In the genomic region with DNA sequence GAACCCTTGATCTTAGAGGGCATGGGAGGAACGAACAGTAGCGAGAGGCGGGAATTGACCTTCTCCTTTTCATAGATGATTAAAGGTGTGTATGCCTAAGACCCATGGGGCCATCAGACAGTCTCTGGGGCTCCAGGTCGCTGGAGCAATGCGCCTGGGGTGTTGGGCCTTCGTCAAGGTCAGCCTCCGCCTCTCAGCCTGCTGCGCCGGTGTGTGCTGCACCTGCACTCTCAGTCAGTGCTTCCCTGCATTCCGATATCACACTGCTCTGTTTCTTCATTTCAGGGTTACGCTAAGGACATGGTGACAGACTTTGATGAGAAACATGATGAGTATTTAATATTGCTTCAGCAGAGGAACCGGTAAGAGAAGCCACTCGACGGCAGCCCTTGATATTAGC, we compare ENCODE assay signal across 25 cellular contexts.
DNase-seq lines count a peak whose midpoint lies in the region; ATAC-seq, FAIRE-seq and TF ChIP-seq lines count a peak whose summit lies in the region.
"Had no signal": no experiment of that assay in that cellular context is flagged by ENCODE, and none has a peak within 500 bp of the region (broad histone marks: within the 10 kb centered on the region; RNA-seq: fewer than 3 reads in every experiment).

No MANE protein-coding gene starts in this region.

- TF ChIP-seq RAD21 in HepG2 (CRISPR knock-in tag; IDR thresholded peaks at IDR 0.05): no peak

- H2AFZ ChIP-seq in HepG2 (ENCODE audit: low read length): no peak overlapping the region

- in situ Hi-C loops in HepG2 (cut with HindIII; ENCODE audit: extremely low pct_ligation_motif_present, low pct_unique_long_range_greater_than_20kb): no loop called here

- no peaks in the 10 kb centered on the region for H3K79me2 ChIP-seq in HepG2 (ENCODE audit: insufficient read depth, low read length)

- no peak overlapping the region for H3K9ac ChIP-seq in HepG2 (ENCODE audit: insufficient read depth, low read depth, low read length)

- BruUV-seq in HepG2 (replicated peaks; lab: Mats Ljungman, UMichigan): no TSS peak

- no peak for TF ChIP-seq CTCF in HepG2 (CRISPR knock-in tag; IDR thresholded peaks at IDR 0.05)
- no peak for TF ChIP-seq CTCF in right lobe of liver (IDR thresholded peaks at IDR 0.05)
- TF ChIP-seq CTCF in nephron (IDR thresholded peaks at IDR 0.05; ENCODE audit: unreplicated experiment in 3 of 3): no peak
- no peak for TF ChIP-seq CTCF in type B pancreatic cell (conservative IDR thresholded peaks at IDR 0.05)
- no peak for TF ChIP-seq CTCF in CD8-positive, alpha-beta T cell (IDR thresholded peaks at IDR 0.05)

- H3K27ac ChIP-seq in HepG2 (ENCODE audit: extremely low read length, insufficient read depth, low read length): no peak overlapping the region
- no peak overlapping the region for H3K27ac ChIP-seq in right lobe of liver
- H3K27ac ChIP-seq in caudate nucleus (ENCODE audit: low read depth, low read length): peak overlapping the region; percentile 26
- no peak overlapping the region for H3K27ac ChIP-seq in CD8-positive, alpha-beta T cell (ENCODE audit: low read depth, low read length)
- H3K27ac ChIP-seq: C4-2B had no signal

- FAIRE-seq in HepG2 (lab: Jason Lieb, UNC): no peak
- FAIRE-seq: GM12891, H1, K562 had no signal

- intact Hi-C loops in HepG2 (cut with micrococcal nuclease; ENCODE audit: unreplicated experiment): no loop called here
- intact Hi-C loops in right lobe of liver (cut with DNase I): no loop called here
- intact Hi-C loops in CD8-positive, alpha-beta T cell (cut with DNase I, micrococcal nuclease): no loop called here

- H3K4me2 ChIP-seq in HepG2 (ENCODE audit: low read depth, low read length): no peak overlapping the region

- H3K4me3 ChIP-seq in HepG2 (replicated peaks in 1 of 3; ENCODE audit: insufficient read depth in 1 of 3, low read depth in 2 of 3, low read length in 3 of 3): no peak overlapping the region
- H3K4me3 ChIP-seq in right lobe of liver: no peak overlapping the region
- H3K4me3 ChIP-seq in CD8-positive, alpha-beta T cell (ENCODE audit: low read depth, low read length): no peak overlapping the region
- H3K4me3 ChIP-seq: K562 had no signal

- H3K27me3 Mint-ChIP-seq in nephron (ENCODE audit: low read depth) (no peaks in the 10 kb centered on the region), type B pancreatic cell (no peaks in the 10 kb centered on the region)
- no peaks in the 10 kb centered on the region for H3K27me3 Mint-ChIP-seq in CD8-positive, alpha-beta T cell (ENCODE audit: low read depth)
- H3K27me3 Mint-ChIP-seq: B cell; CD8-positive, alpha-beta memory T cell had no signal

- no peaks in the 10 kb centered on the region for H3K9me3 ChIP-seq in HepG2 (ENCODE audit: low read length)
- H3K9me3 ChIP-seq in right lobe of liver: no peaks in the 10 kb centered on the region
- no peaks in the 10 kb centered on the region for H3K9me3 ChIP-seq in CD8-positive, alpha-beta T cell (ENCODE audit: low read length)

- ATAC-seq in HepG2 (peak; percentile 13; the same call in 2 of the 3 replicates), right lobe of liver (no peak), GM21786 (IDR thresholded peaks at IDR 0.05; ENCODE audit: unreplicated experiment) (no peak)
- no peak for ATAC-seq in CD8-positive, alpha-beta T cell
- ATAC-seq: K562 had no signal

- H3K4me1 Mint-ChIP-seq in nephron (peaks cover 46% of the 10 kb centered on the region), type B pancreatic cell (ENCODE audit: unreplicated experiment) (peaks cover 47% of the 10 kb centered on the region)
- H3K4me1 Mint-ChIP-seq in CD8-positive, alpha-beta T cell (ENCODE audit: low read depth): no peaks in the 10 kb centered on the region
- H3K4me1 Mint-ChIP-seq: B cell; CD8-positive, alpha-beta memory T cell had no signal

- H3K4me3 Mint-ChIP-seq in nephron (peak overlapping the region in 2 of 3 experiments; percentile 27 to 29), type B pancreatic cell (peak overlapping the region; percentile 56)
- H3K4me3 Mint-ChIP-seq in CD8-positive, alpha-beta T cell: no peak overlapping the region
- H3K4me3 Mint-ChIP-seq: B cell; CD8-positive, alpha-beta memory T cell had no signal

- peaks cover 9% of the 10 kb centered on the region for H3K36me3 Mint-ChIP-seq in nephron (ENCODE audit: low read depth)
- H3K36me3 Mint-ChIP-seq in type B pancreatic cell: peaks cover 17% of the 10 kb centered on the region
- peaks cover 27% of the 10 kb centered on the region for H3K36me3 Mint-ChIP-seq in CD8-positive, alpha-beta T cell

- CTCF ChIA-PET in HepG2 (lab: Yijun Ruan, JAX; ENCODE audit: low intra/inter-chr PET ratio, low total read pairs): no interaction called here
- CTCF ChIA-PET in CD8-positive, alpha-beta T cell (lab: Charles Lee): no interaction called here

- POLR2A ChIA-PET in HepG2 (lab: Yijun Ruan, JAX): no interaction called here
- POLR2A ChIA-PET in CD8-positive, alpha-beta T cell (lab: Charles Lee): no interaction called here

- WGBS in HepG2 (ENCODE audit: low lambda C conversion rate): 91% methylated on average over 14 of the region's 14 CpGs
- WGBS in right lobe of liver (ENCODE audit: insufficient coverage, low coverage, low lambda C conversion rate, missing lambda C conversion rate): 89% methylated on average over 6 of the region's 14 CpGs

- H3K36me3 ChIP-seq in HepG2 (replicated peaks in 1 of 2; ENCODE audit: control insufficient read depth in 1 of 2, insufficient read depth in 2 of 2, low read length in 2 of 2) (0 out of 5 replicates have a peak, but pooled peaks cover 0 to 1% of the 10 kb centered on the region in 2 experiments), right lobe of liver (no peaks in the 10 kb centered on the region)
- H3K36me3 ChIP-seq in CD8-positive, alpha-beta T cell (ENCODE audit: insufficient read depth, low read length): no peaks in the 10 kb centered on the region

- peaks cover 26% of the 10 kb centered on the region for H3K4me1 ChIP-seq in HepG2 (ENCODE audit: insufficient read depth, low read length)
- H3K4me1 ChIP-seq in right lobe of liver: no peaks in the 10 kb centered on the region
- H3K4me1 ChIP-seq in CD8-positive, alpha-beta T cell (ENCODE audit: insufficient read depth, low read length): no peaks in the 10 kb centered on the region

- DNase-seq in HepG2 (ENCODE audit: low spot score) (no peak), right lobe of liver (no peak), caudate nucleus (lab: John Stamatoyannopoulos, UW) (peak in 2 of 61 donors; percentile 46 to 65), type B pancreatic cell (ENCODE audit: extremely low spot score, unreplicated experiment) (no peak), islet precursor cell (no peak)
- DNase-seq in CD8-positive, alpha-beta T cell: no peak
- DNase-seq: CD8-positive, alpha-beta memory T cell; DMS79; EL; GDM1; HCEC 1CT; MV-4-11; NCI-H1694; NCI-H2029 treated with DMSO at 0.1 percent for 48 hours; NCI-H226; NCI-H510A; RPMI8226; SHP77 treated with DMSO at 0.1 percent for 48 hours had no signal

- TF ChIP-seq POLR2A in HepG2 (IDR thresholded peaks at IDR 0.05; ENCODE audit: insufficient read depth in 1 of 2, low read depth in 2 of 2, low read length in 2 of 2): no peak
- no peak for TF ChIP-seq POLR2A in right lobe of liver (IDR thresholded peaks at IDR 0.05)

- H3K27me3 ChIP-seq in HepG2 (ENCODE audit: control insufficient read depth in 1 of 2, insufficient read depth in 2 of 2, low read length in 2 of 2) (no peaks in the 10 kb centered on the region), right lobe of liver (no peaks in the 10 kb centered on the region)
- H3K27me3 ChIP-seq in CD8-positive, alpha-beta T cell (ENCODE audit: insufficient read depth, low read length): no peaks in the 10 kb centered on the region

- H4K20me1 ChIP-seq in HepG2 (ENCODE audit: insufficient read depth, low read length): no peaks in the 10 kb centered on the region

- H3K27ac Mint-ChIP-seq in nephron: peak overlapping the region; percentile 96 to 99 (median 99)
- peak overlapping the region; percentile 98 for H3K27ac Mint-ChIP-seq in type B pancreatic cell
- no peak overlapping the region for H3K27ac Mint-ChIP-seq in CD8-positive, alpha-beta T cell
- H3K27ac Mint-ChIP-seq: B cell had no signal

- H3K9me3 Mint-ChIP-seq in nephron: no peaks in the 10 kb centered on the region
- no peaks in the 10 kb centered on the region for H3K9me3 Mint-ChIP-seq in type B pancreatic cell
- no peaks in the 10 kb centered on the region for H3K9me3 Mint-ChIP-seq in CD8-positive, alpha-beta T cell
- H3K9me3 Mint-ChIP-seq: CD8-positive, alpha-beta memory T cell had no signal

- TF ChIP-seq EP300 in HepG2 (IDR thresholded peaks at IDR 0.05; ENCODE audit: low read depth in 2 of 2, low read length in 2 of 2) (no peak), HepG2 (CRISPR knock-in tag; IDR thresholded peaks at IDR 0.05; ENCODE audit: borderline replicate concordance) (no peak)

TF ChIP-seq in HepG2, 621 proteins besides CTCF, POLR2A, EP300 and RAD21 (continues in another document):
- TF ChIP-seq, protein P1, sequence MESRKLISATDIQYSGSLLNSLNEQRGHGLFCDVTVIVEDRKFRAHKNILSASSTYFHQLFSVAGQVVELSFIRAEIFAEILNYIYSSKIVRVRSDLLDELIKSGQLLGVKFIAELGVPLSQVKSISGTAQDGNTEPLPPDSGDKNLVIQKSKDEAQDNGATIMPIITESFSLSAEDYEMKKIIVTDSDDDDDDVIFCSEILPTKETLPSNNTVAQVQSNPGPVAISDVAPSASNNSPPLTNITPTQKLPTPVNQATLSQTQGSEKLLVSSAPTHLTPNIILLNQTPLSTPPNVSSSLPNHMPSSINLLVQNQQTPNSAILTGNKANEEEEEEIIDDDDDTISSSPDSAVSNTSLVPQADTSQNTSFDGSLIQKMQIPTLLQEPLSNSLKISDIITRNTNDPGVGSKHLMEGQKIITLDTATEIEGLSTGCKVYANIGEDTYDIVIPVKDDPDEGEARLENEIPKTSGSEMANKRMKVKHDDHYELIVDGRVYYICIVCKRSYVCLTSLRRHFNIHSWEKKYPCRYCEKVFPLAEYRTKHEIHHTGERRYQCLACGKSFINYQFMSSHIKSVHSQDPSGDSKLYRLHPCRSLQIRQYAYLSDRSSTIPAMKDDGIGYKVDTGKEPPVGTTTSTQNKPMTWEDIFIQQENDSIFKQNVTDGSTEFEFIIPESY (CRISPR knock-in tag; IDR thresholded peaks at IDR 0.05): 0 out of 2 replicates have a peak, but pooled peaks have one; percentile 23
- TF ChIP-seq ZKSCAN1 (IDR thresholded peaks at IDR 0.05; ENCODE audit: low read length): no peak
